ENCODE assay signal across 26 cellular contexts in the genomic region with DNA sequence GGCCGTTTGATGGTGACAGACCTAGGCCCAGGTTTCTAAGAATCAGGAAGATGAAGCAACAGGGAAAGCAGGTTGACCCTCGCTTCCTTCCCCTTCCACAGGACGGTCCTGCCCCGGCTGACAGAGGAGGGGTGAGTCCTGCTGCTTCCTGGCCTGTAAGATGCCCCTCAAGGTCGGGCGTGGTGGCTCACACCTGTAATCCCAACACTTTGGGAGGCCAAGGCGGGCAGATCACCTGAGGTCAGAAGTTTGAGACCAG. TPM values are rescaled to one million over a fixed set of nuclear protein-coding genes. Genes with fewer than 3 reads are reported as not detected.
"Had no signal": no experiment of that assay in that cellular context is flagged by ENCODE, and none has a peak within 500 bp of the region (broad histone marks: within the 10 kb centered on the region; RNA-seq: fewer than 3 reads in every experiment).

No MANE protein-coding gene starts in this region.

- ATAC-seq: activated T-helper 17 cell treated with anti-CD3 and anti-CD28 coated beads, Interleukin-2, amount 50 U/mL, for 72 hours; PC-3; T-cell had no signal

- DNase-seq: activated CD4-positive, alpha-beta memory T cell treated with anti-CD3 and anti-CD28 coated beads for 36 hours; activated CD4-positive, alpha-beta T cell treated with anti-CD3 and anti-CD28 coated beads, Interleukin-2, amount 10 ng/mL, durations not matched to agents 7 days and 5 days; activated CD4-positive, CD25-positive, alpha-beta regulatory T cell; activated gamma-delta T cell; activated naive CD4-positive, alpha-beta T cell treated with anti-CD3 and anti-CD28 coated beads for 36 hours; activated T-cell treated with anti-CD3 and anti-CD28 coated beads for 4 hours; activated T-cell treated with anti-CD3 and anti-CD28 coated beads, Interleukin-2, amount 50 U/mL, for 48 hours; amygdala; MG63; NCI-H1092; NCI-H1417; NCI-H1694; NCI-H2029 treated with DMSO at 0.1 percent for 48 hours; NCI-H345; NCI-H510A; NCI-H526 treated with DMSO at 0.1 percent for 48 hours; NCI-H82; PC-3; SHP77 treated with DMSO at 0.1 percent for 48 hours; T-cell had no signal

- H3K27ac ChIP-seq: VCaP had no signal

- H3K27me3 ChIP-seq: MG63 had no signal

- H3K9me3 ChIP-seq: MG63 had no signal

- H3K36me3 ChIP-seq: MG63 had no signal

- H3K4me3 ChIP-seq: MG63 had no signal

RNA-seq across cellular contexts. Expression of a gene that starts 9.7 kb away (rescaled TPM):
- total RNA-seq: activated CD4-positive, alpha-beta memory T cell treated with anti-CD3 and anti-CD28 coated beads for 36 hours; activated CD4-positive, alpha-beta T cell treated with anti-CD3 and anti-CD28 coated beads, Interleukin-2, amount 10 ng/mL, durations not matched to agents 7 days and 5 days; activated CD8-positive, alpha-beta memory T cell treated with anti-CD3 and anti-CD28 coated beads for 36 hours; activated naive CD4-positive, alpha-beta T cell treated with anti-CD3 and anti-CD28 coated beads for 36 hours; activated T-helper 17 cell treated with anti-CD3 and anti-CD28 coated beads, Interleukin-2, amount 50 U/mL, for 72 hours; astrocyte; PC-3; SK-MEL-5; T-cell; T-helper 2 cell treated with Interferon-gamma antibody and Interleukin-4, amounts not matched to agents 100 ng/mL and 5 ng/mL, for 36 hours had no signal

RNA-seq across cellular contexts. Expression of a gene that starts 33.7 kb away (rescaled TPM):
- total RNA-seq: activated CD4-positive, alpha-beta memory T cell treated with anti-CD3 and anti-CD28 coated beads for 36 hours; activated CD4-positive, alpha-beta T cell treated with anti-CD3 and anti-CD28 coated beads, Interleukin-2, amount 10 ng/mL, durations not matched to agents 7 days and 5 days; activated CD8-positive, alpha-beta memory T cell treated with anti-CD3 and anti-CD28 coated beads for 36 hours; activated naive CD4-positive, alpha-beta T cell treated with anti-CD3 and anti-CD28 coated beads for 36 hours; activated T-helper 17 cell treated with anti-CD3 and anti-CD28 coated beads, Interleukin-2, amount 50 U/mL, for 72 hours; SK-MEL-5; T-cell; T-helper 2 cell treated with Interferon-gamma antibody and Interleukin-4, amounts not matched to agents 100 ng/mL and 5 ng/mL, for 36 hours had no signal

RNA-seq across cellular contexts. Expression of a gene that starts 52.0 kb away (rescaled TPM):
- total RNA-seq: activated CD4-positive, alpha-beta memory T cell treated with anti-CD3 and anti-CD28 coated beads for 36 hours; activated CD4-positive, alpha-beta T cell treated with anti-CD3 and anti-CD28 coated beads, Interleukin-2, amount 10 ng/mL, durations not matched to agents 7 days and 5 days; activated CD8-positive, alpha-beta memory T cell treated with anti-CD3 and anti-CD28 coated beads for 36 hours; activated naive CD4-positive, alpha-beta T cell treated with anti-CD3 and anti-CD28 coated beads for 36 hours; activated T-helper 17 cell treated with anti-CD3 and anti-CD28 coated beads, Interleukin-2, amount 50 U/mL, for 72 hours; astrocyte; PC-3; SK-MEL-5; T-helper 2 cell treated with Interferon-gamma antibody and Interleukin-4, amounts not matched to agents 100 ng/mL and 5 ng/mL, for 36 hours had no signal
